8 cellular contexts compared by ENCODE assay signal in genomic region chr1:7265771-7266371, GRCh38.
DNase-seq lines count a peak whose midpoint lies in the region; ATAC-seq and TF ChIP-seq lines count a peak whose summit lies in the region.

No MANE protein-coding gene starts in this region.

- no peak overlapping the region for H3K4me3 Mint-ChIP-seq in CD8-positive, alpha-beta memory T cell

- H3K36me3 ChIP-seq in A673 (ENCODE audit: insufficient read depth, low read length, poor library complexity, severe bottlenecking), result no peaks in the 10 kb centered on the region
- H3K36me3 ChIP-seq in SJSA1, result no peaks in the 10 kb centered on the region
- H3K36me3 ChIP-seq in CD8-positive, alpha-beta memory T cell (ENCODE audit: insufficient read depth, low read length), result no peaks in the 10 kb centered on the region

- no TSS peak for BruUV-seq in A673 (replicated peaks; lab: Mats Ljungman, UMichigan)

- H3K9me3 ChIP-seq in A673 (ENCODE audit: low read depth, low read length, poor library complexity, severe bottlenecking) (peaks cover 8% of the 10 kb centered on the region), SJSA1 (replicated peaks) (peaks cover 5% of the 10 kb centered on the region)
- H3K9me3 ChIP-seq in CD8-positive, alpha-beta memory T cell (ENCODE audit: low read length), result no peaks in the 10 kb centered on the region

- POLR2A ChIA-PET in A673 (lab: Charles Lee; ENCODE audit: low non-redundant PET), result no interaction called here
- POLR2A ChIA-PET in CD8-positive, alpha-beta memory T cell (lab: Charles Lee), result no interaction called here

- no peaks in the 10 kb centered on the region for H3K4me1 Mint-ChIP-seq in CD8-positive, alpha-beta memory T cell

- H3K36me3 Mint-ChIP-seq in CD8-positive, alpha-beta memory T cell, result no peaks in the 10 kb centered on the region

- no peak overlapping the region for H3K4me3 ChIP-seq in A673 (ENCODE audit: low read depth, low read length, poor library complexity, severe bottlenecking)
- no peak overlapping the region for H3K4me3 ChIP-seq in SJSA1
- H3K4me3 ChIP-seq in foreskin fibroblast (ENCODE audit: low read depth in 1 of 2, low read length in 2 of 2), result no peak overlapping the region
- no peak overlapping the region for H3K4me3 ChIP-seq in CD8-positive, alpha-beta memory T cell (ENCODE audit: low read length)

- intact Hi-C loops in A673 (cut with micrococcal nuclease; ENCODE audit: unreplicated experiment), result no loop called here

- no peak overlapping the region for H3K27ac Mint-ChIP-seq in CD8-positive, alpha-beta memory T cell

- no peak for ATAC-seq in HG03460 (IDR thresholded peaks at IDR 0.05; ENCODE audit: unreplicated experiment)
- ATAC-seq in omental fat pad (ENCODE audit: low FRiP score), result no peak

- no peaks in the 10 kb centered on the region for H3K4me1 ChIP-seq in A673 (ENCODE audit: insufficient read depth, low read length, poor library complexity, severe bottlenecking)
- peaks cover 40% of the 10 kb centered on the region for H3K4me1 ChIP-seq in SJSA1 (replicated peaks)
- H3K4me1 ChIP-seq in CD8-positive, alpha-beta memory T cell (ENCODE audit: insufficient read depth, low read length), result no peaks in the 10 kb centered on the region

- H3K27ac ChIP-seq in A673 (ENCODE audit: low read depth, low read length, poor library complexity, severe bottlenecking) (no peak overlapping the region), SJSA1 (no peak overlapping the region; the same call in 1 of the 2 replicates)
- no peak overlapping the region for H3K27ac ChIP-seq in CD8-positive, alpha-beta memory T cell (ENCODE audit: low read depth, low read length)

- peak; percentile 41 for DNase-seq in A673 (ENCODE audit: low spot score)
- DNase-seq in HPDE6-E6E7 (ENCODE audit: extremely low spot score), result peak; percentile 95
- peak; percentile 55 to 60 for DNase-seq in SJSA1 (ENCODE audit: low read depth in 1 of 2, low spot score in 2 of 2)
- DNase-seq in foreskin fibroblast, result peak; percentile 81 to 90
- DNase-seq in CD8-positive, alpha-beta memory T cell, result no peak
- no peak for DNase-seq in omental fat pad (ENCODE audit: low spot score)
- no peak for DNase-seq in SKM-1 treated with dmso at 0.1 percent for 144 hours (lab: John Stamatoyannopoulos, UW; ENCODE audit: unreplicated experiment)

- peaks cover 23 to 51% of the 10 kb centered on the region in 2 donors for H3K27me3 Mint-ChIP-seq in CD8-positive, alpha-beta memory T cell

- peaks cover 7 to 20% (median 17%) of the 10 kb centered on the region in 5 donors for H3K9me3 Mint-ChIP-seq in CD8-positive, alpha-beta memory T cell

- TF ChIP-seq CTCF in A673 (conservative IDR thresholded peaks at IDR 0.05; ENCODE audit: low read depth, low read length), result no peak
- no peak for TF ChIP-seq CTCF in foreskin fibroblast (IDR thresholded peaks at IDR 0.05; ENCODE audit: low read depth, low read length)
- TF ChIP-seq CTCF in omental fat pad (IDR thresholded peaks at IDR 0.05), result no peak

- H3K27me3 ChIP-seq in A673 (replicated peaks; ENCODE audit: insufficient read depth, low read depth, low read length, poor library complexity), result no peaks in the 10 kb centered on the region
- H3K27me3 ChIP-seq in SJSA1 (replicated peaks), result no peaks in the 10 kb centered on the region
- no peaks in the 10 kb centered on the region for H3K27me3 ChIP-seq in CD8-positive, alpha-beta memory T cell (ENCODE audit: insufficient read depth, low read length, poor library complexity, severe bottlenecking)

- CTCF ChIA-PET in A673 (lab: Charles Lee), result no interaction called here
- CTCF ChIA-PET in CD8-positive, alpha-beta memory T cell (lab: Charles Lee), result no interaction called here

Comparison
In these comparisons a context has a peak if more than half of its experiments do, and no peak if none do; other contexts are left out.
1. DNase-seq: peak in A673 (single experiment), HPDE6-E6E7 (single experiment), SJSA1 (2 of 2) and foreskin fibroblast (2 of 2); none in CD8-positive, alpha-beta memory T cell (0 of 5), omental fat pad (single experiment) and SKM-1 treated with dmso at 0.1 percent for 144 hours (single experiment).